1 cellular context compared by ENCODE assay signal in genomic region chr15:75332093-75332492, GRCh38.
A peak's percentile ranks its signal among the peaks of the same experiment; 100 is the strongest.
TF ChIP-seq lines count a peak whose summit lies in the region.

No MANE protein-coding gene starts in this region.

TF ChIP-seq in HepG2, 621 proteins besides CTCF, POLR2A, EP300 and RAD21:
- TF ChIP-seq CHD2 (IDR thresholded peaks at IDR 0.05; ENCODE audit: low read depth, low read length): peak; percentile 65; the same call in 1 of the 2 replicates
